In the genomic region with DNA sequence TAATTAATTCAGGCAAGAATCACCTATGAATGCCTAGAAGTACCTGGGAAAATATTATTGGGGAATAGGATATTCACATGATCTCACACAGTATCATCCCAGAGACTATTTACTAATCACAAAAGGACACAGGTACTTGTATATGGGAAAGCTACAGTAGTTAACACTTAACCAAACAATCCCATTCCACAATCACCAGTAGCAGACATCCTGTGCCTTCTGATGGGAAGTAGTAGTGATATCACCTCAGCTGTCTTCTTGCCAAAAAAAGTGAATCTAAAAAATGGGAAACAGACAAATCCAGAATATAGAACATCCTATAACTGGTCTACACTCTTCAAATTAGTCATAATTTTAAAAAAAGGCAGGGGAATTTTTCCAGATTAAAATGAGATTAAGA, we compare ENCODE assay signal across 23 cellular contexts. TPM values are rescaled to one million over a fixed set of nuclear protein-coding genes. Genes with fewer than 3 reads are reported as not detected.
DNase-seq lines count a peak whose midpoint lies in the region; ATAC-seq, FAIRE-seq and TF ChIP-seq lines count a peak whose summit lies in the region.
"Had no signal": no experiment of that assay in that cellular context is flagged by ENCODE, and none has a peak within 500 bp of the region (broad histone marks: within the 10 kb centered on the region; RNA-seq: fewer than 3 reads in every experiment).

No MANE protein-coding gene starts in this region.

- no peaks in the 10 kb centered on the region for H3K9me1 ChIP-seq in endothelial cell of umbilical vein (replicated peaks; ENCODE audit: control insufficient read depth, extremely low read depth, insufficient read depth, low read length)

- H3K27ac ChIP-seq in endothelial cell of umbilical vein (ENCODE audit: insufficient read depth, low read depth, low read length) (no peak overlapping the region), heart right ventricle (no peak overlapping the region)
- H3K27ac ChIP-seq: A549; BLaER1 treated with 17β-estradiol and CSF1 and Interleukin-3, amounts not matched to agents 10 nM and 100 nM had no signal

- no peak for TF ChIP-seq POLR2A in endothelial cell of umbilical vein (IDR thresholded peaks at IDR 0.05; ENCODE audit: low read depth, low read length)

- H3K27me3 ChIP-seq in endothelial cell of umbilical vein (ENCODE audit: control insufficient read depth in 2 of 2, insufficient read depth in 2 of 2, low read length in 2 of 2) (peaks cover 5 to 9% of the 10 kb centered on the region in 2 experiments), heart right ventricle (peaks cover 0 to 5% (median 0%) of the 10 kb centered on the region in 7 donors)
- H3K27me3 ChIP-seq: BE2C had no signal

- no TSS peak for BruUV-seq in endothelial cell of umbilical vein (replicated peaks; lab: Mats Ljungman, UMichigan)

- H3K4me1 ChIP-seq in endothelial cell of umbilical vein (ENCODE audit: control insufficient read depth, extremely low read depth, insufficient read depth, low read length), result no peaks in the 10 kb centered on the region
- peaks cover 0 to 13% (median 8%) of the 10 kb centered on the region in 9 donors for H3K4me1 ChIP-seq in heart right ventricle

- dilution Hi-C loops in endothelial cell of umbilical vein (cut with MboI; ENCODE audit: extremely low pct_ligation_motif_present, low sequenced_read_pairs), result no loop called here

- no peak for FAIRE-seq in endothelial cell of umbilical vein (lab: Jason Lieb, UNC)
- FAIRE-seq: A549, GM12878, GM18507 had no signal

- no peak overlapping the region for H3K4me2 ChIP-seq in endothelial cell of umbilical vein (ENCODE audit: insufficient read depth, low read length)
- H3K4me2 ChIP-seq: A549; BLaER1 treated with 17β-estradiol and CSF1 and Interleukin-3, amounts not matched to agents 10 nM and 100 nM had no signal

- TF ChIP-seq CTCF in endothelial cell of umbilical vein (IDR thresholded peaks at IDR 0.05; ENCODE audit: extremely low read depth in 1 of 2, insufficient read depth in 1 of 2, low read depth in 1 of 2, low read length in 2 of 2), result no peak
- TF ChIP-seq CTCF in heart right ventricle (IDR thresholded peaks at IDR 0.05), result no peak

- no peaks in the 10 kb centered on the region for H3K79me2 ChIP-seq in endothelial cell of umbilical vein (ENCODE audit: control insufficient read depth, insufficient read depth, low read length)

- H3K36me3 ChIP-seq in endothelial cell of umbilical vein (ENCODE audit: control insufficient read depth in 2 of 2, extremely low read depth in 1 of 2, insufficient read depth in 2 of 2, low read length in 2 of 2), result no peaks in the 10 kb centered on the region
- no peaks in the 10 kb centered on the region for H3K36me3 ChIP-seq in heart right ventricle
- H3K36me3 ChIP-seq: BE2C; BLaER1 treated with 17β-estradiol and CSF1 and Interleukin-3, amounts not matched to agents 10 nM and 100 nM had no signal

- H3K4me3 ChIP-seq in endothelial cell of umbilical vein (replicated peaks in 1 of 3; ENCODE audit: insufficient read depth in 1 of 3, low read depth in 1 of 3, low read length in 3 of 3) (no peak overlapping the region), heart right ventricle (no peak overlapping the region)
- H3K4me3 ChIP-seq: A549; BLaER1 treated with 17β-estradiol and CSF1 and Interleukin-3, amounts not matched to agents 10 nM and 100 nM; GM12878 had no signal

- no peak for ATAC-seq in GM21381 (IDR thresholded peaks at IDR 0.05; ENCODE audit: unreplicated experiment)
- no peak for ATAC-seq in heart right ventricle
- ATAC-seq: A549, GM12878 had no signal

- H3K9ac ChIP-seq in endothelial cell of umbilical vein (replicated peaks; ENCODE audit: extremely low read depth, insufficient read depth, low read length), result no peak overlapping the region
- H3K9ac ChIP-seq: BLaER1 treated with 17β-estradiol and CSF1 and Interleukin-3, amounts not matched to agents 10 nM and 100 nM had no signal

- DNase-seq in DMS53 (lab: John Stamatoyannopoulos, UW) (peak; percentile 52), dermis blood vessel endothelial cell (peak; percentile 8), endothelial cell of umbilical vein (ENCODE audit: low read depth, low spot score) (peak; percentile 27), pulmonary artery endothelial cell (ENCODE audit: low read depth, low spot score) (peak; percentile 8), heart right ventricle (no peak), cerebellar cortex (ENCODE audit: low spot score) (no peak)
- DNase-seq: 8988T; ACHN; AML-193; BE2C; CD4-positive, alpha-beta T cell; CD8-positive, alpha-beta memory T cell; DMS79; EL; GDM1; GOT3; H7; HCEC 1CT had no signal

- H4K20me1 ChIP-seq in endothelial cell of umbilical vein (replicated peaks; ENCODE audit: control insufficient read depth, extremely low read depth, insufficient read depth, low read length), result no peaks in the 10 kb centered on the region
- H4K20me1 ChIP-seq: BLaER1 treated with 17β-estradiol and CSF1 and Interleukin-3, amounts not matched to agents 10 nM and 100 nM had no signal

- intact Hi-C loops in endothelial cell of umbilical vein (cut with micrococcal nuclease), result no loop called here
- intact Hi-C loops in heart right ventricle (cut with DNase I), result no loop called here

- CTCF ChIA-PET in endothelial cell of umbilical vein (lab: Charles Lee), result no interaction called here

- no peaks in the 10 kb centered on the region for H3K9me3 ChIP-seq in endothelial cell of umbilical vein (replicated peaks; ENCODE audit: control insufficient read depth, insufficient read depth, low read length)
- H3K9me3 ChIP-seq in heart right ventricle, result peaks cover 0 to 9% (median 0%) of the 10 kb centered on the region in 11 donors
- H3K9me3 ChIP-seq: A549, BE2C had no signal

- POLR2A ChIA-PET in endothelial cell of umbilical vein (lab: Charles Lee), result no interaction called here

- H2AFZ ChIP-seq in endothelial cell of umbilical vein (ENCODE audit: low read depth, low read length), result no peak overlapping the region

TF ChIP-seq in endothelial cell of umbilical vein, 7 proteins besides CTCF, POLR2A, EP300 and RAD21:
- peak; percentile 5 for TF ChIP-seq JUN (IDR thresholded peaks at IDR 0.05; ENCODE audit: borderline replicate concordance, insufficient read depth, insufficient read length, low read depth)
- no peak for TF ChIP-seq FOS (IDR thresholded peaks at IDR 0.05; ENCODE audit: borderline replicate concordance, insufficient read depth, low read length)
- TF ChIP-seq POLR2AphosphoS5 (IDR thresholded peaks at IDR 0.05; ENCODE audit: insufficient read depth, low read depth, low read length), result no peak

RNA-seq across cellular contexts. Expression of gene HECW2, which starts 29.5 kb away (rescaled TPM):
- 36.4 and 40.8 TPM in 2 replicates for total RNA-seq in dermis blood vessel endothelial cell
- total RNA-seq in endothelial cell of umbilical vein, result 180 and 200 TPM in 2 replicates
- 42.4 and 50.8 TPM in 2 replicates for polyA plus RNA-seq in endothelial cell of umbilical vein
- 28.5 and 31.2 TPM in 2 replicates for polyA plus RNA-seq in endothelial cell of umbilical vein (2011; cell fraction: cytosol; rRNA removed)
- 169 and 172 TPM in 2 replicates for polyA plus RNA-seq in endothelial cell of umbilical vein (2011; cell fraction: nucleus; rRNA removed)
- 57.2 and 68.8 TPM in 2 replicates for polyA plus RNA-seq in endothelial cell of umbilical vein (2012)
- polyA minus RNA-seq in endothelial cell of umbilical vein, result 405 and 454 TPM in 2 replicates
- polyA minus RNA-seq in endothelial cell of umbilical vein (2011; cell fraction: cytosol; rRNA and poly(A)+ RNA removed), result 2.8 TPM
- polyA minus RNA-seq in endothelial cell of umbilical vein (2011; cell fraction: nucleus; rRNA and poly(A)+ RNA removed), result 424 and 619 TPM in 2 replicates
- 59.7 and 94.8 TPM in 2 replicates for total RNA-seq in pulmonary artery endothelial cell
- total RNA-seq in heart right ventricle, result 10 to 100 TPM; 24.4 to 68.1 (median 35.2) TPM
- polyA plus RNA-seq in heart right ventricle, result 1 to 10 TPM; 1.3 to 9.5 TPM
- polyA plus RNA-seq: CD8-positive, alpha-beta memory T cell had no signal

Comparison
In these comparisons a context has a peak if more than half of its experiments do, and no peak if none do; other contexts are left out.
1. DNase-seq: peak in DMS53 (single experiment), dermis blood vessel endothelial cell (single experiment), endothelial cell of umbilical vein (single experiment) and pulmonary artery endothelial cell (single experiment); none in heart right ventricle (0 of 2) and cerebellar cortex (single experiment).